8 cellular contexts compared by ENCODE assay signal in genomic region chr7:95723583-95724180, GRCh38. TPM values are rescaled to one million over a fixed set of nuclear protein-coding genes. Genes with fewer than 3 reads are reported as not detected.
DNase-seq lines count a peak whose midpoint lies in the region; ATAC-seq and TF ChIP-seq lines count a peak whose summit lies in the region.

No MANE protein-coding gene starts in this region.

- no peaks in the 10 kb centered on the region for H3K36me3 ChIP-seq in HAP-1 (replicated peaks)
- H3K36me3 ChIP-seq in stomach = no peaks in the 10 kb centered on the region

- ATAC-seq in WTC11 = peak; percentile 91
- no peak for ATAC-seq in HG02840 (IDR thresholded peaks at IDR 0.05; ENCODE audit: low FRiP score, unreplicated experiment)

- peak; percentile 54 for TF ChIP-seq CTCF in WTC11 (IDR thresholded peaks at IDR 0.05)
- TF ChIP-seq CTCF in stomach (IDR thresholded peaks at IDR 0.05) = peak in 5 of 7 experiments; percentile 23 to 68 (median 35)

- no peak overlapping the region for H3K4me3 Mint-ChIP-seq in WTC11

- no peak overlapping the region for H3K4me3 ChIP-seq in HAP-1
- H3K4me3 ChIP-seq in stomach = no peak overlapping the region

- no peaks in the 10 kb centered on the region for H3K9me3 Mint-ChIP-seq in WTC11

- 9 to 14% (median 12%) methylated on average over 2 of the region's 2 CpGs for WGBS in stomach, 5 donors

- no peak for TF ChIP-seq EP300 in stomach (IDR thresholded peaks at IDR 0.05)

- no peak for TF ChIP-seq POLR2A in stomach (IDR thresholded peaks at IDR 0.05)

- CTCF ChIA-PET in WTC11 (lab: Charles Lee) = interaction anchor here (0.6 to 5.9 kb wide), 20 partner anchors 10 to 185 kb away, joined by 3 to 122 read pairs (median 4); no protein-coding TSS in a partner anchor

- H3K27me3 ChIP-seq in HAP-1 (ENCODE audit: low read depth) = peaks cover 5% of the 10 kb centered on the region; the same call in 1 of the 2 replicates
- peaks cover 0 to 10% (median 0%) of the 10 kb centered on the region in 3 donors for H3K27me3 ChIP-seq in stomach

- no peaks in the 10 kb centered on the region for H3K36me3 Mint-ChIP-seq in WTC11

- no peak overlapping the region for H3K27ac Mint-ChIP-seq in WTC11

- DNase-seq in ELR (ENCODE audit: low read depth) (peak; percentile 59), HAP-1 (ENCODE audit: low spot score in 2 of 2) (peak; percentile 67), NCI-H146 (lab: John Stamatoyannopoulos, UW) (peak; percentile 83), WTC11 (ENCODE audit: low spot score) (peak; percentile 60), hepatic stellate cell (ENCODE audit: low spot score) (peak; percentile 27), stomach (no peak), dedifferentiated amniotic fluid mesenchymal stem cell (ENCODE audit: extremely low spot score) (no peak)

- in situ Hi-C loops in HAP-1 (cut with MboI; ENCODE audit: low sequenced_read_pairs) = loop anchor here (5.0 kb wide), 1 partner anchor 149 kb away; no protein-coding TSS in a partner anchor

- H3K27me3 Mint-ChIP-seq in WTC11 (ENCODE audit: low read depth) = no peaks in the 10 kb centered on the region

- no peak overlapping the region for H3K27ac ChIP-seq in stomach

- intact Hi-C loops in stomach (cut with DNase I; ENCODE audit: low total_unique reads) = loop anchor here (10.0 kb wide), 1 partner anchor 151 kb away; no protein-coding TSS in a partner anchor

- no peaks in the 10 kb centered on the region for H3K4me1 Mint-ChIP-seq in WTC11

- POLR2A ChIA-PET in WTC11 (lab: Charles Lee) = no interaction called here

- H3K4me1 ChIP-seq in HAP-1 (no peaks in the 10 kb centered on the region), stomach (no peaks in the 10 kb centered on the region)

- H3K9me3 ChIP-seq in HAP-1 = no peaks in the 10 kb centered on the region
- H3K9me3 ChIP-seq in stomach = no peaks in the 10 kb centered on the region

TF ChIP-seq in WTC11, 78 proteins besides CTCF, POLR2A, EP300 and RAD21:
- TF ChIP-seq ZNF263 (CRISPR knock-in tag; IDR thresholded peaks at IDR 0.05; ENCODE audit: low read depth) (no peak), ZNF317 (CRISPR knock-in tag; IDR thresholded peaks at IDR 0.05; ENCODE audit: borderline replicate concordance, low read depth) (no peak)

RNA-seq across cellular contexts. Expression of gene DYNC1I1, which starts 48.7 kb away (rescaled TPM):
- total RNA-seq in WTC11 (2021) = 2.8 to 3.4 TPM (median 3.3 TPM) in 3 replicates
- 10 to 100 TPM in 3 of 5 donors, 1 to 10 TPM in 2; 5.1 to 69.4 (median 16.5) TPM for total RNA-seq in stomach
- 1 to 10 TPM in 2 of 3 donors, under 1 TPM in 1; 0.93 to 1.5 (median 1.4) TPM for polyA plus RNA-seq in stomach

Comparison
In these comparisons a context has a peak if more than half of its experiments do, and no peak if none do; other contexts are left out.
1. DNase-seq: peak in ELR (single experiment), HAP-1 (2 of 2), NCI-H146 (single experiment), WTC11 (single experiment) and hepatic stellate cell (single experiment); none in stomach (single experiment) and dedifferentiated amniotic fluid mesenchymal stem cell (single experiment).